Comparison of ENCODE assay signal across 8 cellular contexts in the genomic region with DNA sequence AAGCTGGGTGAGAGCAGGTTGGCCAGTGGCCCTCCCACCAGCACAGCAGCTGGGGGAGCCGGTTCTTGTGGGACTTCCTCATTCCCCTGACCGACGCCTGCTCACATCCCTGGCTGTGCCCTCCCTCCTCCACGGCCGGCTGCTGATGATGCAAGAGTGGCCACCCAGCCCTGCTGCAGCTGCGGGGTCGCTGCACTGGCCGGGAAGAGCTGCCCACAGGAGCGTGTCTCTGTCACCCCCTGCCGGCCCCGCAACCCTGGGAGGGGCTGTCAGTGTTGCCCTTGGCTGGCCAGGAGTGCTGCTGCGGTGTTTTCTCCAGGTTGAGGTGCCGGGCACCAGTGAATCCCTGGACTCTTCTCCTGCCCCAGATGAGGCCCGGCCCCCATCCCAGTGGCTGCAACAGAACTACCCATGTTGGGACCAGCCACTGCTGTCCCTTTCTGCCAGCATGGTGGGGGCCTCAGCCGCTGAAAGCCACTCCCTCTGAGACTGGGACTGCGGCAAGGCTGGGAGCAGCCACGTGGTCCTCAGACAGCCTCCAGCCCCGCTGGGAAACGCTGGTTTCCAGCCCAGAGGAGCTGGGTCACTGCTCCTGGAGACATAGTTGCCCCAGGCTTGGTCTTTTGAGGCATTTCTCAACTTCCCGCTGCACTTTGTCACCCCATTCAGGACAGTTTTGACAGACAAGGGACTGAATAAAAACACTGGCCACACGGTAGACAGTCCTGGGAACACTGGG. TPM values are rescaled to one million over a fixed set of nuclear protein-coding genes. Genes with fewer than 3 reads are reported as not detected.
A peak's percentile ranks its signal among the peaks of the same experiment; 100 is the strongest.
DNase-seq lines count a peak whose midpoint lies in the region; ATAC-seq and TF ChIP-seq lines count a peak whose summit lies in the region.

No MANE protein-coding gene starts in this region.

- CTCF ChIA-PET in Panc1 (lab: Charles Lee) = no interaction called here

- no peak overlapping the region for H3K4me3 ChIP-seq in Panc1 (ENCODE audit: low read depth in 2 of 2, low read length in 2 of 2)
- peak overlapping the region in 50 of 59 donors; percentile 0 to 57 (median 30) for H3K4me3 ChIP-seq in dorsolateral prefrontal cortex
- no peak overlapping the region for H3K4me3 ChIP-seq in mucosa of descending colon

- H3K4me1 ChIP-seq in Panc1 (ENCODE audit: control insufficient read depth, insufficient read depth, low read length) = no peaks in the 10 kb centered on the region
- H3K4me1 ChIP-seq in mucosa of descending colon (ENCODE audit: low read depth) = no peaks in the 10 kb centered on the region

- H3K9me3 ChIP-seq in Panc1 (ENCODE audit: control insufficient read depth, insufficient read depth, low read depth, low read length) (no peaks in the 10 kb centered on the region), mucosa of descending colon (no peaks in the 10 kb centered on the region)

- ATAC-seq in Panc1 = peak; percentile 14; the same call in 1 of the 2 replicates
- ATAC-seq in mucosa of descending colon = peak; percentile 72
- ATAC-seq in GM19328 (IDR thresholded peaks at IDR 0.05; ENCODE audit: unreplicated experiment) = no peak
- ATAC-seq in HG02938 (IDR thresholded peaks at IDR 0.05; ENCODE audit: unreplicated experiment) = no peak
- no peak for ATAC-seq in HG02885 (IDR thresholded peaks at IDR 0.05; ENCODE audit: poor library complexity, unreplicated experiment)

- H3K36me3 ChIP-seq in Panc1 (ENCODE audit: control insufficient read depth, insufficient read depth, low read length) (no peaks in the 10 kb centered on the region), mucosa of descending colon (ENCODE audit: low read depth) (no peaks in the 10 kb centered on the region)

- no TSS peak for BruUV-seq in Panc1 (replicated peaks; lab: Mats Ljungman, UMichigan)

- in situ Hi-C loops in Panc1 (cut with HindIII; ENCODE audit: low pct_unique_long_range_greater_than_20kb, low sequenced_read_pairs) = no loop called here

- no peak overlapping the region for H3K27ac ChIP-seq in Panc1 (ENCODE audit: low read length)
- H3K27ac ChIP-seq in dorsolateral prefrontal cortex = peak overlapping the region in 18 of 59 donors; percentile 3 to 67 (median 45)

- H3K27me3 ChIP-seq in Panc1 (ENCODE audit: control insufficient read depth, insufficient read depth, low read length) = no peaks in the 10 kb centered on the region
- no peaks in the 10 kb centered on the region for H3K27me3 ChIP-seq in dorsolateral prefrontal cortex

- DNase-seq in NCI-H146 (lab: John Stamatoyannopoulos, UW) = peak; percentile 27
- no peak for DNase-seq in NCI-H146 treated with DMSO at 0.1 percent for 48 hours (lab: John Stamatoyannopoulos, UW; ENCODE audit: unreplicated experiment)
- no peak for DNase-seq in Panc1 (ENCODE audit: low read depth, low spot score)
- DNase-seq in dorsolateral prefrontal cortex = no peak
- DNase-seq in mucosa of descending colon = peak; percentile 37 to 80 (median 58)

- intact Hi-C loops in Panc1 (cut with micrococcal nuclease; ENCODE audit: unreplicated experiment) = no loop called here
- intact Hi-C loops in dorsolateral prefrontal cortex (cut with DNase I) = no loop called here
- intact Hi-C loops in mucosa of descending colon (cut with DNase I, micrococcal nuclease) = no loop called here

- POLR2A ChIA-PET in Panc1 (lab: Charles Lee) = no interaction called here

- TF ChIP-seq CTCF in Panc1 (IDR thresholded peaks at IDR 0.05) (no peak; the same call in 1 of the 2 replicates), dorsolateral prefrontal cortex (IDR thresholded peaks at IDR 0.05 in 54 of 56, conservative IDR thresholded peaks at IDR 0.05 in 2 of 56; ENCODE audit: low read depth in 1 of 56, partially characterized antibody in 56 of 56) (peak in 2 of 56 donors; percentile 7 to 15), mucosa of descending colon (IDR thresholded peaks at IDR 0.05) (no peak)

RNA-seq across cellular contexts. Expression of gene CARD9, which starts 0.7 kb away (rescaled TPM):
- total RNA-seq in Panc1 (2021; ENCODE audit: unreplicated experiment) (1.7 TPM), dorsolateral prefrontal cortex (10 to 100 TPM in 8 of 120 experiments, 1 to 10 TPM in 112; 1.4 to 16.3 (median 5.4) TPM), mucosa of descending colon (1 to 10 TPM; 2.2 to 2.4 (median 2.2) TPM)
- polyA plus RNA-seq in Panc1 (2012; ENCODE audit: insufficient read length) = 1.1 TPM

RNA-seq across cellular contexts. Expression of gene DNLZ, which starts 9.2 kb away (rescaled TPM):
- total RNA-seq in Panc1 (2021; ENCODE audit: unreplicated experiment) = 26.5 TPM
- 37.5 TPM for polyA plus RNA-seq in Panc1 (2012; ENCODE audit: insufficient read length)
- 10 to 100 TPM; 10.7 to 49.9 (median 18.5) TPM for total RNA-seq in dorsolateral prefrontal cortex
- total RNA-seq in mucosa of descending colon = 10 to 100 TPM in 2 of 3 donors, 1 to 10 TPM in 1; 9.3 to 17.1 (median 10.8) TPM

RNA-seq across cellular contexts. Expression of gene SNAPC4, which starts 27.2 kb away (rescaled TPM):
- total RNA-seq in Panc1 (2021; ENCODE audit: unreplicated experiment) (10.8 TPM), dorsolateral prefrontal cortex (10 to 100 TPM in 119 of 120 experiments, 1 to 10 TPM in 1; 9.8 to 23.9 (median 14.4) TPM), mucosa of descending colon (1 to 10 TPM; 7.4 to 7.6 (median 7.6) TPM)
- 13.4 TPM for polyA plus RNA-seq in Panc1 (2012; ENCODE audit: insufficient read length)

RNA-seq across cellular contexts. Expression of gene ENTR1, which starts 37.7 kb away (rescaled TPM):
- total RNA-seq in Panc1 (2021; ENCODE audit: unreplicated experiment) (90.8 TPM), dorsolateral prefrontal cortex (10 to 100 TPM; 22.3 to 62.1 (median 38.0) TPM), mucosa of descending colon (10 to 100 TPM; 27.8 to 47.6 (median 33.2) TPM)
- 64.8 TPM for polyA plus RNA-seq in Panc1 (2012; ENCODE audit: insufficient read length)

RNA-seq across cellular contexts. Expression of gene PMPCA, which starts 37.7 kb away (rescaled TPM):
- total RNA-seq in Panc1 (2021; ENCODE audit: unreplicated experiment) (60.9 TPM), dorsolateral prefrontal cortex (10 to 100 TPM; 39.7 to 75.4 (median 53.0) TPM), mucosa of descending colon (10 to 100 TPM; 42.1 to 50.7 (median 45.1) TPM)
- 72.4 TPM for polyA plus RNA-seq in Panc1 (2012; ENCODE audit: insufficient read length)

Comparison
In these comparisons a context has a peak if more than half of its experiments do, and no peak if none do; other contexts are left out.
1. DNase-seq: peak in NCI-H146 (single experiment) and mucosa of descending colon (3 of 3); none in NCI-H146 treated with DMSO at 0.1 percent for 48 hours (single experiment), Panc1 (single experiment) and dorsolateral prefrontal cortex (0 of 10).
2. ATAC-seq: peak in Panc1 (single experiment) and mucosa of descending colon (single experiment); none in GM19328 (single experiment), HG02938 (single experiment) and HG02885 (single experiment).
3. H3K4me3 ChIP-seq: peak in dorsolateral prefrontal cortex (50 of 59); none in Panc1 (0 of 2) and mucosa of descending colon (single experiment).